1 cellular context compared by ENCODE assay signal in the genomic region with DNA sequence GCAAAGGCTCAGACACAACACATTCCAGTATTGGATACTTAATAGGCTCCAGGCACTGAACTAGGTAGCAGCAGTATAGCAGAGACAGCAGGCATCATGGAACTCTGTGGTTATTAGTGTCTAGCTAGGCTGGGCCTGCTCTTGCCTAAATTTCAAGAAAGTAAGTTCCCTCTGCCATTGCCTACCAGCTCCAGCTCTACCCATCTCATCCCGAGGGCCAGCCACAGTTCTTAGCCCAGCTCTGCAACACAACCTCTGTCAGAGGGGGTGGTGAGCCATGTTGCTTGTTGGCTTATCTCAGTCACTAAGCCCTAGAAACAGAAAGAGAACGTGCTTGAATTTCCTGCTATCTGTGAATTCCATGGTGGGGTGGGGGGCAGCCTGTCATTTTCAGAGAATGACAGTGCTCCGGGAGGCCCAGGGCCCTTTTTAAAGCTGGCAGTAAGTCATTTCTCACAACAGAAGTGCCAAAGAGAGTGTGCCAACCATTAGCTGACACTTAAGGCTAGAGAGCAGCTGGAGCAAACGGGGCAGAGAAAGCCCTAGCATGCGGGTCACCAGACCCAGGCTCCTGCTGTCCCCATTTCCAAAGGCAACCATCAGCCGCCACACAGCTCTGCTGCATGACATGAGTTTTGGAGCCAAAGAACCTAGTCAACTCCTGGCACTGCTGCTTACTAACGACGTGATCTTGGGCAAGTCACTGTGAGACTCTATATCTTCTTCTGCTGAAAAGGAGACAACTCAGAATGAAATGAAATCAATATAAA.
TF ChIP-seq lines count a peak whose summit lies in the region.

No MANE protein-coding gene starts in this region.

TF ChIP-seq in GM23338, 12 proteins besides CTCF, POLR2A, EP300 and RAD21 (continued from another document):
- TF ChIP-seq, protein P1, sequence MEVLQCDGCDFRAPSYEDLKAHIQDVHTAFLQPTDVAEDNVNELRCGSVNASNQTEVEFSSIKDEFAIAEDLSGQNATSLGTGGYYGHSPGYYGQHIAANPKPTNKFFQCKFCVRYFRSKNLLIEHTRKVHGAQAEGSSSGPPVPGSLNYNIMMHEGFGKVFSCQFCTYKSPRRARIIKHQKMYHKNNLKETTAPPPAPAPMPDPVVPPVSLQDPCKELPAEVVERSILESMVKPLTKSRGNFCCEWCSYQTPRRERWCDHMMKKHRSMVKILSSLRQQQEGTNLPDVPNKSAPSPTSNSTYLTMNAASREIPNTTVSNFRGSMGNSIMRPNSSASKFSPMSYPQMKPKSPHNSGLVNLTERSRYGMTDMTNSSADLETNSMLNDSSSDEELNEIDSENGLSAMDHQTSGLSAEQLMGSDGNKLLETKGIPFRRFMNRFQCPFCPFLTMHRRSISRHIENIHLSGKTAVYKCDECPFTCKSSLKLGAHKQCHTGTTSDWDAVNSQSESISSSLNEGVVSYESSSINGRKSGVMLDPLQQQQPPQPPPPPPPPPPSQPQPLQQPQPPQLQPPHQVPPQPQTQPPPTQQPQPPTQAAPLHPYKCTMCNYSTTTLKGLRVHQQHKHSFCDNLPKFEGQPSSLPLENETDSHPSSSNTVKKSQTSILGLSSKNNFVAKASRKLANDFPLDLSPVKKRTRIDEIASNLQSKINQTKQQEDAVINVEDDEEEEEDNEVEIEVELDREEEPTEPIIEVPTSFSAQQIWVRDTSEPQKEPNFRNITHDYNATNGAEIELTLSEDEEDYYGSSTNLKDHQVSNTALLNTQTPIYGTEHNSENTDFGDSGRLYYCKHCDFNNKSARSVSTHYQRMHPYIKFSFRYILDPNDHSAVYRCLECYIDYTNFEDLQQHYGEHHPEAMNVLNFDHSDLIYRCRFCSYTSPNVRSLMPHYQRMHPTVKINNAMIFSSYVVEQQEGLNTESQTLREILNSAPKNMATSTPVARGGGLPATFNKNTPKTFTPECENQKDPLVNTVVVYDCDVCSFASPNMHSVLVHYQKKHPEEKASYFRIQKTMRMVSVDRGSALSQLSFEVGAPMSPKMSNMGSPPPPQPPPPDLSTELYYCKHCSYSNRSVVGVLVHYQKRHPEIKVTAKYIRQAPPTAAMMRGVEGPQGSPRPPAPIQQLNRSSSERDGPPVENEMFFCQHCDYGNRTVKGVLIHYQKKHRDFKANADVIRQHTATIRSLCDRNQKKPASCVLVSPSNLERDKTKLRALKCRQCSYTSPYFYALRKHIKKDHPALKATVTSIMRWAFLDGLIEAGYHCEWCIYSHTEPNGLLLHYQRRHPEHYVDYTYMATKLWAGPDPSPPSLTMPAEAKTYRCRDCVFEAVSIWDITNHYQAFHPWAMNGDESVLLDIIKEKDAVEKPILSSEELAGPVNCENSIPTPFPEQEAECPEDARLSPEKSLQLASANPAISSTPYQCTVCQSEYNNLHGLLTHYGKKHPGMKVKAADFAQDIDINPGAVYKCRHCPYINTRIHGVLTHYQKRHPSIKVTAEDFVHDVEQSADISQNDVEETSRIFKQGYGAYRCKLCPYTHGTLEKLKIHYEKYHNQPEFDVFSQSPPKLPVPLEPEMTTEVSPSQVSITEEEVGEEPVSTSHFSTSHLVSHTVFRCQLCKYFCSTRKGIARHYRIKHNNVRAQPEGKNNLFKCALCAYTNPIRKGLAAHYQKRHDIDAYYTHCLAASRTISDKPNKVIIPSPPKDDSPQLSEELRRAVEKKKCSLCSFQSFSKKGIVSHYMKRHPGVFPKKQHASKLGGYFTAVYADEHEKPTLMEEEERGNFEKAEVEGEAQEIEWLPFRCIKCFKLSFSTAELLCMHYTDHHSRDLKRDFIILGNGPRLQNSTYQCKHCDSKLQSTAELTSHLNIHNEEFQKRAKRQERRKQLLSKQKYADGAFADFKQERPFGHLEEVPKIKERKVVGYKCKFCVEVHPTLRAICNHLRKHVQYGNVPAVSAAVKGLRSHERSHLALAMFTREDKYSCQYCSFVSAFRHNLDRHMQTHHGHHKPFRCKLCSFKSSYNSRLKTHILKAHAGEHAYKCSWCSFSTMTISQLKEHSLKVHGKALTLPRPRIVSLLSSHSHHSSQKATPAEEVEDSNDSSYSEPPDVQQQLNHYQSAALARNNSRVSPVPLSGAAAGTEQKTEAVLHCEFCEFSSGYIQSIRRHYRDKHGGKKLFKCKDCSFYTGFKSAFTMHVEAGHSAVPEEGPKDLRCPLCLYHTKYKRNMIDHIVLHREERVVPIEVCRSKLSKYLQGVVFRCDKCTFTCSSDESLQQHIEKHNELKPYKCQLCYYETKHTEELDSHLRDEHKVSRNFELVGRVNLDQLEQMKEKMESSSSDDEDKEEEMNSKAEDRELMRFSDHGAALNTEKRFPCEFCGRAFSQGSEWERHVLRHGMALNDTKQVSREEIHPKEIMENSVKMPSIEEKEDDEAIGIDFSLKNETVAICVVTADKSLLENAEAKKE (CRISPR knock-in tag; IDR thresholded peaks at IDR 0.05) = no peak
